Comparison of ENCODE assay signal across 8 cellular contexts in the genomic region with DNA sequence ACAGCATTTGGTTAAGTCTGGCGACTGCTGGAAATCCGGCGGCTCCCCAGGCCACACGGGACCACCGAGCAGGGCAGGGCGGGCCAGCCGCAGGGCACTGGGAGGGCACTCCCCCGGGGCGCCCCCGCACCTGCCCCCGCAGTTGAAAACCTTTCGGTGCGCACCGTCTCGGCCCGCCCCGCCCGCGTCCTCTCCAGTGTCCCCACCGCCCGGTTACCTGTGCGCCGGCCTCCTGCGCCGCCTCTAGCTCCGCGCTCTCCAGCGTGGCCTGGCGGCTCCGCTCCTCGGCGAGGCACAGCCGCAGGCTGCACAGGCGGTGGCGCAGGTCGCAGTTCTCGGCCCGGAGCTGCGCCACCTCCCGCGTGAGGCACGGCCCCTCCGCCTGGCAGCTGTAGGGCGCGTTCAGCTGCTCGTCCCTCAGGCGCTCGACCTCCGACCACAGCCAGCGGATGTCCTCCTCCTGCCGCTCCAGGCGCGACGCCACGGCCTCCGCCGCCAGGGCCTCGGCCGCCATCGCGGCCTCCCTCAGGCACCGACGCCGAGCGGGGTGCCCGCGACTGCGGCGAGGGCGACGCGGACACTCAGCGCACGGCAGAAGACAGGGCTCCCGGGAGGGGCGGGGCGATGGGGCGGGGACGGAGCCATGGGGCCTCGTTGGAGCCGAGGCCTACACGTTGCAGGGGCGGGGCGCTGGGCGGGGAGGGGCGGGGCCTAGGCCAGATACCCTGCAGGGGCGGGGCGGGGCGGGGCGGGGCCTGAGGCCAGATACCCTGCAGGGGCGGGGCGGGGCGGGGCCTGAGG. TPM values are rescaled to one million over a fixed set of nuclear protein-coding genes. Genes with fewer than 3 reads are reported as not detected.
A peak's percentile ranks its signal among the peaks of the same experiment; 100 is the strongest.
DNase-seq lines count a peak whose midpoint lies in the region; TF ChIP-seq lines count a peak whose summit lies in the region.

A gene (minus strand): TSS at position 600 of the 801 bp plus-strand sequence. CDS start 86 bp downstream, at position 514.

- H3K4ac ChIP-seq in neuronal stem cell (ENCODE audit: low read length) = peak within 1 kb of the TSS; percentile 19

- H2AK5ac ChIP-seq in neuronal stem cell (ENCODE audit: low read depth, low read length) = no peak within 1 kb of the TSS

- no peak within 1 kb of the TSS for H4K91ac ChIP-seq in neuronal stem cell (ENCODE audit: low read depth, low read length, poor library complexity)

- no peaks in the 10 kb centered on the region for H3K27me3 ChIP-seq in neuronal stem cell (ENCODE audit: control insufficient read depth in 3 of 3, insufficient read depth in 3 of 3, low read depth in 1 of 3, low read length in 3 of 3)

- H3K23ac ChIP-seq in neuronal stem cell (ENCODE audit: low read depth, low read length, poor library complexity) = peak within 1 kb of the TSS; percentile 96

- TF ChIP-seq CTCF in LNCAP (IDR thresholded peaks at IDR 0.05) (peak; percentile 51), subcutaneous adipose tissue (IDR thresholded peaks at IDR 0.05; ENCODE audit: low read depth) (no peak)

- peak within 1 kb of the TSS; percentile 99 for H3K14ac ChIP-seq in neuronal stem cell (ENCODE audit: low read length)

- in situ Hi-C loops in G401 (cut with HindIII; ENCODE audit: low sequenced_read_pairs) = no loop called here

- peak within 1 kb of the TSS; percentile 84 to 100 for H3K4me3 ChIP-seq in neuronal stem cell (ENCODE audit: low read length in 2 of 2)

- WGBS in neuronal stem cell (ENCODE audit: extremely low coverage in 2 of 2, insufficient read length in 2 of 2, insufficient replicate concordance in 1 of 2), 2 donors = no CpG with 5 or more reads among the region's 93 CpGs

- peak within 1 kb of the TSS; percentile 95 for H2BK5ac ChIP-seq in neuronal stem cell (ENCODE audit: low read length)

- H3K9me3 ChIP-seq in neuronal stem cell (replicated peaks in 1 of 2; ENCODE audit: control insufficient read depth in 2 of 2, insufficient read depth in 1 of 2, low read depth in 1 of 2, low read length in 2 of 2) = no peaks in the 10 kb centered on the region

- peak within 1 kb of the TSS; percentile 90 for H2BK12ac ChIP-seq in neuronal stem cell (ENCODE audit: low read length)

- peak within 1 kb of the TSS; percentile 77 for H3K4me2 ChIP-seq in neuronal stem cell (ENCODE audit: insufficient read depth, low read length, poor library complexity, severe bottlenecking)

- peak within 1 kb of the TSS; percentile 98 for H2AFZ ChIP-seq in neuronal stem cell (ENCODE audit: low read length)

- H2BK15ac ChIP-seq in neuronal stem cell (ENCODE audit: low read length) = peak within 1 kb of the TSS; percentile 98

- H3K27ac ChIP-seq in neuronal stem cell (replicated peaks; ENCODE audit: low read length) = peak within 1 kb of the TSS; percentile 90

- DNase-seq in G401 (ENCODE audit: low spot score) = peak; percentile 94
- DNase-seq in H4 (ENCODE audit: low spot score) = peak; percentile 72
- peak; percentile 25 for DNase-seq in SIG-M5 (lab: John Stamatoyannopoulos, UW)
- DNase-seq in activated gamma-delta T cell treated with Interleukin-2 at 50 U/mL for 16 hours = peak; percentile 96
- peak; percentile 62 for DNase-seq in foreskin melanocyte
- DNase-seq in neuronal stem cell (ENCODE audit: low spot score) = peak; percentile 91

- H4K8ac ChIP-seq in neuronal stem cell (ENCODE audit: low read depth, low read length) = no peak within 1 kb of the TSS

- H3K79me1 ChIP-seq in neuronal stem cell (ENCODE audit: low read depth, low read length) = no peaks in the 10 kb centered on the region

- peaks cover 3 to 32% of the 10 kb centered on the region in 2 donors for H3K36me3 ChIP-seq in neuronal stem cell (replicated peaks in 1 of 2; ENCODE audit: control insufficient read depth in 2 of 2, insufficient read depth in 2 of 2, low read length in 2 of 2)

- peak within 1 kb of the TSS; percentile 98 for H3K9ac ChIP-seq in neuronal stem cell (ENCODE audit: low read depth, low read length, poor library complexity)

- H3K4me1 ChIP-seq in neuronal stem cell (ENCODE audit: control insufficient read depth in 2 of 2, insufficient read depth in 1 of 2, low read depth in 1 of 2, low read length in 2 of 2) = peaks cover 2 to 3% of the 10 kb centered on the region in 2 donors

- H3K18ac ChIP-seq in neuronal stem cell (ENCODE audit: low read length) = peak within 1 kb of the TSS; percentile 99

- H2BK120ac ChIP-seq in neuronal stem cell (ENCODE audit: low read depth, low read length) = no peak within 1 kb of the TSS

RNA-seq across cellular contexts. Expression of the gene that starts here (rescaled TPM):
- total RNA-seq in G401 (2014; rRNA removed; shearing (Covaris generic)) = 13.2 and 15.5 TPM in 2 replicates
- total RNA-seq in H4 (2014; rRNA removed; shearing (Covaris generic)) = 5.7 and 8.2 TPM in 2 replicates
- 12.7 TPM for polyA plus RNA-seq in neuronal stem cell (2013, experiment 1 of 2)
- polyA plus RNA-seq in neuronal stem cell (2013, experiment 2 of 2) = 12.6 TPM
- total RNA-seq in subcutaneous adipose tissue = 10 to 100 TPM; 17.3 to 31.3 (median 27.7) TPM

Comparison
In these comparisons a context has a peak if more than half of its experiments do, and no peak if none do; other contexts are left out.
1. Peak in every context shown above with its lines: DNase-seq, H3K4me3 ChIP-seq and H3K27ac ChIP-seq.
2. DNase-seq: peak in every context shown above with its lines; median percentile 96 in activated gamma-delta T cell treated with Interleukin-2 at 50 U/mL for 16 hours; 94 in G401; 91 in neuronal stem cell; 72 in H4; 62 in foreskin melanocyte; 25 in SIG-M5.